ENCODE assay signal across 30 cellular contexts in genomic region chr6:5055118-5055517, GRCh38. TPM values are rescaled to one million over a fixed set of nuclear protein-coding genes. Genes with fewer than 3 reads are reported as not detected.
"Had no signal": no experiment of that assay in that cellular context is flagged by ENCODE, and none has a peak within 500 bp of the region (broad histone marks: within the 10 kb centered on the region; RNA-seq: fewer than 3 reads in every experiment).

No MANE protein-coding gene starts in this region.

- H3K4me1 Mint-ChIP-seq: activated naive CD8-positive, alpha-beta T cell treated with anti-CD3 and anti-CD28 coated beads for 36 hours; brain had no signal

- H3K4me3 ChIP-seq: adrenal gland, esophagus squamous epithelium, left lung, lower lobe of right lung, pancreas, prostate gland, sigmoid colon, suprapubic skin, tibial nerve had no signal

- H3K36me3 ChIP-seq: adrenal gland, esophagus squamous epithelium, left lung, lower lobe of right lung, pancreas, prostate gland, sigmoid colon, suprapubic skin, tibial nerve had no signal

- H3K4me1 ChIP-seq: adrenal gland, esophagus squamous epithelium, left lung, lower lobe of right lung, pancreas, prostate gland, tibial nerve had no signal

- H3K27me3 ChIP-seq: adrenal gland, esophagus squamous epithelium, left lung, pancreas, sigmoid colon, suprapubic skin, tibial nerve had no signal

- H3K27ac Mint-ChIP-seq: activated naive CD4-positive, alpha-beta T cell treated with anti-CD3 and anti-CD28 coated beads for 36 hours; brain; naive B cell; nephron progenitor cell; stimulated activated naive B cell treated with anti-CD40 and anti-IgM and Interleukin-4, amounts not matched to agents 10 μg/mL and 1 μg/mL and 100 μg/mL, for 72 hours had no signal

- H3K9me3 ChIP-seq: prostate gland had no signal

- ATAC-seq: left lung; lower lobe of right lung; pancreas; stimulated activated naive B cell treated with anti-CD40 and anti-IgM and Interleukin-4, amounts not matched to agents 10 μg/mL and 1 μg/mL and 100 μg/mL, for 72 hours had no signal

- H3K27ac ChIP-seq: adrenal gland, epithelial cell of prostate, left lung, lower lobe of right lung, pancreas, prostate gland, sigmoid colon, suprapubic skin, tibial nerve, VCaP had no signal

- H3K4me3 Mint-ChIP-seq: activated naive CD4-positive, alpha-beta T cell treated with anti-CD3 and anti-CD28 coated beads for 36 hours; activated naive CD8-positive, alpha-beta T cell treated with anti-CD3 and anti-CD28 coated beads for 36 hours; brain; mesothelial cell of epicardium; naive B cell; nephron progenitor cell; stimulated activated naive B cell treated with anti-CD40 and anti-IgM and Interleukin-4, amounts not matched to agents 10 μg/mL and 1 μg/mL and 100 μg/mL, for 72 hours had no signal

- DNase-seq: activated CD4-positive, alpha-beta T cell treated with anti-CD3 and anti-CD28 coated beads for 4 hours; activated CD4-positive, alpha-beta T cell treated with anti-CD3 and anti-CD28 coated beads, Interleukin-2, amount 50 U/mL, for 48 hours; activated CD8-positive, alpha-beta memory T cell treated with anti-CD3 and anti-CD28 coated beads for 24 hours; activated effector memory CD4-positive, alpha-beta T cell treated with anti-CD3 and anti-CD28 coated beads, Interleukin-2, amount 50 U/mL, for 16 hours; activated naive CD4-positive, alpha-beta T cell treated with anti-CD3 and anti-CD28 coated beads for 36 hours; activated naive CD8-positive, alpha-beta T cell treated with anti-CD3 and anti-CD28 coated beads for 36 hours; adrenal gland; aorta; caudate nucleus; esophagus squamous epithelium; foreskin melanocyte; left lung; lower lobe of right lung; naive B cell; nephron progenitor cell; pancreas; sigmoid colon; small intestine; stimulated activated CD4-positive, alpha-beta T cell treated with anti-CD3 and anti-CD28 coated beads, Interleukin-1b, Interleukin-23, amount 100 ng/mL, for 48 hours; stimulated activated CD4-positive, alpha-beta T cell treated with anti-CD3 and anti-CD28 coated beads, Interleukin-4, amount 100 ng/mL, for 4 hours; stimulated activated CD8-positive, alpha-beta memory T cell treated with anti-CD3 and anti-CD28 coated beads, Interleukin-4, amount 100 ng/mL, for 48 hours; stimulated activated naive B cell treated with anti-CD40 and anti-IgM and Interleukin-4, amounts not matched to agents 10 μg/mL and 1 μg/mL and 100 μg/mL, for 72 hours had no signal

RNA-seq across cellular contexts. Expression of gene PPP1R3G, which starts 30.0 kb away (rescaled TPM):
- total RNA-seq: activated naive CD4-positive, alpha-beta T cell treated with anti-CD3 and anti-CD28 coated beads for 36 hours; T-helper 1 cell treated with Interleukin-12 subunit alpha and Interleukin-12 subunit beta and Interleukin-4 antibody, amounts not matched to agents 30 ng/mL and 1 ng/mL, for 36 hours had no signal
